ENCODE assay signal across 15 cellular contexts in the genomic region with DNA sequence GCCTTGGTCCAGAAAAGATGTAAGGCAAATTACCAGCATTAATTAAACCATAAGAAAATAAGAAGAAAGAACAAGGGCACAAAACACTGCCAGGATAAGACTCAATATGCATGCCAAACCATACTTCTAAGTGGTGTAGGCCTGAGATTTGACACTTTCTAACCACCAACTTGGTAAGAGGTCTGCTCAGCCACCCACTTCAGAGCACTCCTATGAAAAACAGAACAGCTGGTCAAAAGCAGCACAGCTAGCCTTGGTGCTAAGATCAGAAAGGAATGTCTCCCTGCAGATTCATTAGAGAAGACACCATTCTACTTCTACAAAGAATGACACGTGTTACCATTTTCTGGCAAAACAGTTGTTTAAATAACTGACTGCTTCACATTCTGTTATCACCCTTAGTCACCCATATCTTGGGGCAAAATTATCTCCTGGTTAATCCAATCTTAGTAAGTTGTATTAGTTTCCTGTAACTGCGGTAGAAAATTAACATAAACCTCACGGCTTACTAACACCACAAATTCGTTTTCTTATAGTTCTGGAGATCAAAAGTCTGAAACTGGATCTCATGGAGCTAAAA. TPM values are rescaled to one million over a fixed set of nuclear protein-coding genes. Genes with fewer than 3 reads are reported as not detected.
DNase-seq lines count a peak whose midpoint lies in the region; ATAC-seq lines count a peak whose summit lies in the region.
"Had no signal": no experiment of that assay in that cellular context is flagged by ENCODE, and none has a peak within 500 bp of the region (broad histone marks: within the 10 kb centered on the region; RNA-seq: fewer than 3 reads in every experiment).

No MANE protein-coding gene starts in this region.

- peaks cover 0 to 6% (median 0%) of the 10 kb centered on the region in 3 donors for H3K36me3 Mint-ChIP-seq in CD8-positive, alpha-beta memory T cell
- H3K36me3 Mint-ChIP-seq in activated CD4-positive, alpha-beta memory T cell treated with anti-CD3 and anti-CD28 coated beads, Interleukin-2, amount 10 ng/mL, durations not matched to agents 7 days and 5 days (ENCODE audit: low read depth), result peaks cover 35% of the 10 kb centered on the region
- peaks cover 5% of the 10 kb centered on the region for H3K36me3 Mint-ChIP-seq in memory B cell

- CTCF ChIA-PET in CD8-positive, alpha-beta memory T cell (lab: Charles Lee), result no interaction called here
- CTCF ChIA-PET in activated CD4-positive, alpha-beta memory T cell treated with anti-CD3 and anti-CD28 coated beads, Interleukin-2, amount 10 ng/mL, durations not matched to agents 7 days and 5 days (lab: Charles Lee), result interaction anchor here (1.9 to 2.2 kb wide), 2 partner anchors 66 to 126 kb away, joined by 4 to 12 read pairs; a partner anchor contains a TSS

- no peaks in the 10 kb centered on the region for H3K9me3 Mint-ChIP-seq in CD8-positive, alpha-beta memory T cell
- no peaks in the 10 kb centered on the region for H3K9me3 Mint-ChIP-seq in activated CD4-positive, alpha-beta memory T cell treated with anti-CD3 and anti-CD28 coated beads, Interleukin-2, amount 10 ng/mL, durations not matched to agents 7 days and 5 days
- no peaks in the 10 kb centered on the region for H3K9me3 Mint-ChIP-seq in memory B cell
- H3K9me3 Mint-ChIP-seq: activated naive CD4-positive, alpha-beta T cell treated with anti-CD3 and anti-CD28 coated beads, Interleukin-2, amount 10 ng/mL, durations not matched to agents 7 days and 5 days had no signal

- peaks cover 20% of the 10 kb centered on the region for H3K4me1 ChIP-seq in CD8-positive, alpha-beta memory T cell (ENCODE audit: insufficient read depth, low read length)
- H3K4me1 ChIP-seq: right lobe of liver had no signal

- H3K9me3 ChIP-seq in CD8-positive, alpha-beta memory T cell (ENCODE audit: low read length), result no peaks in the 10 kb centered on the region
- H3K9me3 ChIP-seq: BLaER1, right lobe of liver had no signal

- no peak overlapping the region for H3K4me3 ChIP-seq in CD8-positive, alpha-beta memory T cell (ENCODE audit: low read length)
- H3K4me3 ChIP-seq: BLaER1, right lobe of liver had no signal

- POLR2A ChIA-PET in CD8-positive, alpha-beta memory T cell (lab: Charles Lee), result interaction anchor here (1.7 kb wide), 1 partner anchor 13 kb away, joined by 6 read pairs; a partner anchor contains a TSS
- POLR2A ChIA-PET in activated CD4-positive, alpha-beta memory T cell treated with anti-CD3 and anti-CD28 coated beads, Interleukin-2, amount 10 ng/mL, durations not matched to agents 7 days and 5 days (lab: Charles Lee), result interaction anchor here (0.8 to 5.2 kb wide), 4 partner anchors 10 to 67 kb away, joined by 3 to 40 read pairs (median 14); a partner anchor contains a TSS

- peak in 1 of 5 donors; percentile 28 for DNase-seq in CD8-positive, alpha-beta memory T cell
- DNase-seq in activated CD4-positive, alpha-beta memory T cell treated with anti-CD3 and anti-CD28 coated beads, Interleukin-2, amount 10 ng/mL, durations not matched to agents 7 days and 5 days, result no peak
- DNase-seq in memory B cell (ENCODE audit: low spot score in 2 of 2), result no peak
- DNase-seq in CD1c-positive myeloid dendritic cell (ENCODE audit: extremely low spot score), result no peak
- DNase-seq in AML-193 (lab: John Stamatoyannopoulos, UW), result no peak
- DNase-seq: activated naive CD4-positive, alpha-beta T cell treated with anti-CD3 and anti-CD28 coated beads, Interleukin-2, amount 10 ng/mL, durations not matched to agents 7 days and 5 days; left colon; NCI-H1436; NCI-H526; right lobe of liver; stimulated activated CD4-positive, alpha-beta T cell treated with anti-CD3 and anti-CD28 coated beads, Interleukin-4, amount 100 ng/mL, for 4 hours had no signal

- no peaks in the 10 kb centered on the region for H3K27me3 ChIP-seq in CD8-positive, alpha-beta memory T cell (ENCODE audit: insufficient read depth, low read length, poor library complexity, severe bottlenecking)
- H3K27me3 ChIP-seq: BLaER1, right lobe of liver had no signal

- peak overlapping the region in 7 of 8 donors; percentile 15 to 75 (median 60) for H3K27ac Mint-ChIP-seq in CD8-positive, alpha-beta memory T cell
- H3K27ac Mint-ChIP-seq in activated CD4-positive, alpha-beta memory T cell treated with anti-CD3 and anti-CD28 coated beads, Interleukin-2, amount 10 ng/mL, durations not matched to agents 7 days and 5 days, result peak overlapping the region; percentile 16
- peak overlapping the region; percentile 68 for H3K27ac Mint-ChIP-seq in memory B cell
- H3K27ac Mint-ChIP-seq: activated naive CD4-positive, alpha-beta T cell treated with anti-CD3 and anti-CD28 coated beads, Interleukin-2, amount 10 ng/mL, durations not matched to agents 7 days and 5 days had no signal

- peak; percentile 67 for ATAC-seq in GM19452 (IDR thresholded peaks at IDR 0.05; ENCODE audit: unreplicated experiment)
- ATAC-seq in memory B cell (ENCODE audit: low read depth), result no peak
- ATAC-seq in HG03460 (IDR thresholded peaks at IDR 0.05; ENCODE audit: unreplicated experiment), result no peak
- no peak for ATAC-seq in HG02852 (IDR thresholded peaks at IDR 0.05; ENCODE audit: unreplicated experiment)
- ATAC-seq: left colon, right lobe of liver had no signal

- H3K4me3 Mint-ChIP-seq in CD8-positive, alpha-beta memory T cell, result peak overlapping the region in 6 of 7 donors; percentile 16 to 66 (median 36)
- no peak overlapping the region for H3K4me3 Mint-ChIP-seq in activated CD4-positive, alpha-beta memory T cell treated with anti-CD3 and anti-CD28 coated beads, Interleukin-2, amount 10 ng/mL, durations not matched to agents 7 days and 5 days
- peak overlapping the region; percentile 40 for H3K4me3 Mint-ChIP-seq in memory B cell
- H3K4me3 Mint-ChIP-seq: activated naive CD4-positive, alpha-beta T cell treated with anti-CD3 and anti-CD28 coated beads, Interleukin-2, amount 10 ng/mL, durations not matched to agents 7 days and 5 days had no signal

- no peaks in the 10 kb centered on the region for H3K36me3 ChIP-seq in CD8-positive, alpha-beta memory T cell (ENCODE audit: insufficient read depth, low read length)
- H3K36me3 ChIP-seq: BLaER1, right lobe of liver had no signal

- H3K27me3 Mint-ChIP-seq in CD8-positive, alpha-beta memory T cell, result peaks cover 0 to 2% of the 10 kb centered on the region in 2 donors
- no peaks in the 10 kb centered on the region for H3K27me3 Mint-ChIP-seq in activated CD4-positive, alpha-beta memory T cell treated with anti-CD3 and anti-CD28 coated beads, Interleukin-2, amount 10 ng/mL, durations not matched to agents 7 days and 5 days
- no peaks in the 10 kb centered on the region for H3K27me3 Mint-ChIP-seq in memory B cell
- H3K27me3 Mint-ChIP-seq: activated naive CD4-positive, alpha-beta T cell treated with anti-CD3 and anti-CD28 coated beads, Interleukin-2, amount 10 ng/mL, durations not matched to agents 7 days and 5 days had no signal

- peaks cover 42 to 58% (median 48%) of the 10 kb centered on the region in 3 donors for H3K4me1 Mint-ChIP-seq in CD8-positive, alpha-beta memory T cell
- H3K4me1 Mint-ChIP-seq in activated CD4-positive, alpha-beta memory T cell treated with anti-CD3 and anti-CD28 coated beads, Interleukin-2, amount 10 ng/mL, durations not matched to agents 7 days and 5 days, result peaks cover 52% of the 10 kb centered on the region
- peaks cover 38% of the 10 kb centered on the region for H3K4me1 Mint-ChIP-seq in memory B cell

- H3K27ac ChIP-seq in CD8-positive, alpha-beta memory T cell (ENCODE audit: low read depth, low read length), result no peak overlapping the region
- H3K27ac ChIP-seq: BLaER1, right lobe of liver had no signal

RNA-seq across cellular contexts. Expression of a gene that starts 13.2 kb away (rescaled TPM):
- 10 to 100 TPM; 17.7 to 19.9 TPM for total RNA-seq in CD8-positive, alpha-beta memory T cell
- 21.3 TPM for polyA plus RNA-seq in CD8-positive, alpha-beta memory T cell
- total RNA-seq in activated CD4-positive, alpha-beta memory T cell treated with anti-CD3 and anti-CD28 coated beads, Interleukin-2, amount 10 ng/mL, durations not matched to agents 7 days and 5 days, result 10 to 100 TPM; 44.5 to 49.9 TPM

Comparison
In these comparisons a context has a peak if more than half of its experiments do, and no peak if none do; other contexts are left out.
1. H3K27ac Mint-ChIP-seq: peak in every context shown above with its lines; median percentile 68 in memory B cell; 60 in CD8-positive, alpha-beta memory T cell; 16 in activated CD4-positive, alpha-beta memory T cell treated with anti-CD3 and anti-CD28 coated beads, Interleukin-2, amount 10 ng/mL, durations not matched to agents 7 days and 5 days.